12 cellular contexts compared by ENCODE assay signal in the genomic region with DNA sequence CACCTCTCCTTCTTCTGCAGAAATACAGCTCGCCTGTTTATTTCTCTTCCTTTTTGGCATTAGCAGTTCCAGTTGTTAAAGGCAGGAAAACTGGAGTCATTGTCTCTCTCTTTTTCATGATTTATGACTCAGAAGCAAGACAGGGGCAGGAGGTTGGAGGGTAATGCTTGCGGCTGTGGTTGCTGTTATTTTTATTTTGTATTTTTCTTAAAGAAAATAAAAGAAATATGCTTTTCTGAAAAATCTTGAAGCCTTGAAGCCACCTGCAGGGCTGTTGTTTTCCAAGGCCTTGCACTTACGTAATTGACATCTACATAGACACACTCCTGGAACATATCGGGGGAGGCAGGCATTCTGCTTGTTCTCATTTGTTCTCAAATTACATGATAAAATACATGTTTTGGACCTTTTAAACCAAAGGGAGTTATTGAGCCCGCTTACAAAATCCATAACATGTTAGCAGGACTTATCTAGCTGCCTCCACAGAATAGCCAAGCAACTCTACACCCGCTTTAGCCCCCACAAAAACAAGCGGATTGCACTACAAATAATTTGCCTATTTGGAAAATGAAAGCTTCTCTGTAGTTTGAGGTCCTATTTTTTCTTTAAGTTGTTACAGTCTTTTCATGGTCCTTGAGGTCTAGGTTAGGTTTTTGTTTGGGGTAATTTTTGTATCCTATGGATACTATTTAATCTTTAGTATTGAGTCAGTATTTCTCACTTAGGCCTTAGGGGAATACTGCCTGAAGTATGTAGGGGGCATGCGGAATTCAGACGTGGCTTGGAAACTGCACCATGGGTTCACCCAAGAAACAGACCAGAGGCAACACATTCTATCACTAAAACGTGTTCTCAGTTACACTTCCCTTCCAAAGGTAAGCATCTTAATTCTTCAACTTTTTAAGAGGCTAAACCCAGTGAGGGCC.
A peak's percentile ranks its signal among the peaks of the same experiment; 100 is the strongest.
DNase-seq lines count a peak whose midpoint lies in the region; ATAC-seq lines count a peak whose summit lies in the region.
"Had no signal": no experiment of that assay in that cellular context is flagged by ENCODE, and none has a peak within 500 bp of the region (broad histone marks: within the 10 kb centered on the region; RNA-seq: fewer than 3 reads in every experiment).

No MANE protein-coding gene starts in this region.

- H3K4me3 ChIP-seq in ectodermal cell (ENCODE audit: insufficient read depth, low read depth, low read length) (peak overlapping the region; percentile 41), skeletal muscle tissue (ENCODE audit: low read length in 3 of 3) (peak overlapping the region; percentile 18 to 68 (median 66)), SJCRH30 (no peak overlapping the region)

- H3K27ac ChIP-seq in ectodermal cell (ENCODE audit: insufficient read depth, low read depth, low read length, poor library complexity, severe bottlenecking), result no peak overlapping the region
- peak overlapping the region; percentile 77 for H3K27ac ChIP-seq in layer of hippocampus (ENCODE audit: low read depth, low read length)
- H3K27ac ChIP-seq in skeletal muscle tissue (ENCODE audit: low read depth, low read length), result peak overlapping the region; percentile 62
- no peak overlapping the region for H3K27ac ChIP-seq in SJCRH30

- no peaks in the 10 kb centered on the region for H3K36me3 ChIP-seq in ectodermal cell (ENCODE audit: control insufficient read depth, insufficient read depth, low read length)
- no peaks in the 10 kb centered on the region for H3K36me3 ChIP-seq in skeletal muscle tissue (ENCODE audit: control insufficient read depth in 3 of 3, insufficient read depth in 3 of 3, low read length in 3 of 3)
- no peaks in the 10 kb centered on the region for H3K36me3 ChIP-seq in SJCRH30

- H3K4me1 ChIP-seq in ectodermal cell (ENCODE audit: control insufficient read depth, insufficient read depth, low read length) (peaks cover 4% of the 10 kb centered on the region), skeletal muscle tissue (ENCODE audit: control insufficient read depth in 3 of 3, insufficient read depth in 3 of 3, low read length in 3 of 3) (peaks cover 0 to 2% (median 0%) of the 10 kb centered on the region in 3 donors), SJCRH30 (no peaks in the 10 kb centered on the region)

- ATAC-seq in GM21447 (IDR thresholded peaks at IDR 0.05; ENCODE audit: unreplicated experiment), result no peak
- ATAC-seq: activated T-cell treated with anti-CD3 and anti-CD28 coated beads, Interleukin-2, amount 50 U/mL, for 72 hours; stimulated activated naive B cell treated with anti-CD40 and anti-IgM and Interleukin-4, amounts not matched to agents 10 μg/mL and 1 μg/mL and 100 μg/mL, for 72 hours had no signal

- 70 to 78% methylated on average over 9 to 10 of the region's 10 CpGs for WGBS in ectodermal cell, 2 experiments

- peaks cover 29% of the 10 kb centered on the region for H3K27me3 ChIP-seq in ectodermal cell (ENCODE audit: control insufficient read depth, insufficient read depth, low read length, poor library complexity, severe bottlenecking)
- H3K27me3 ChIP-seq in layer of hippocampus (ENCODE audit: control insufficient read depth, insufficient read depth, low read length), result peaks cover 6% of the 10 kb centered on the region
- H3K27me3 ChIP-seq in skeletal muscle tissue (ENCODE audit: control insufficient read depth in 3 of 3, insufficient read depth in 3 of 3, low read length in 3 of 3), result peaks cover 0 to 10% (median 6%) of the 10 kb centered on the region in 3 donors
- H3K27me3 ChIP-seq in SJCRH30, result no peaks in the 10 kb centered on the region

- DNase-seq in LHCN-M2 (ENCODE audit: low read depth), result peak; percentile 52
- no peak for DNase-seq in UCSD-AML1 (lab: John Stamatoyannopoulos, UW; ENCODE audit: unreplicated experiment)
- DNase-seq in Kasumi-1 (lab: John Stamatoyannopoulos, UW), result no peak
- no peak for DNase-seq in SJCRH30
- DNase-seq: activated T-cell treated with anti-CD3 and anti-CD28 coated beads, Interleukin-2, amount 50 U/mL, for 72 hours; KBM-7; RPMI8226; stimulated activated naive B cell treated with anti-CD40 and anti-IgM and Interleukin-4, amounts not matched to agents 10 μg/mL and 1 μg/mL and 100 μg/mL, for 72 hours had no signal

- H3K9ac ChIP-seq in skeletal muscle tissue (ENCODE audit: low read depth in 1 of 3, low read length in 3 of 3), result peak overlapping the region; percentile 11 to 75 (median 68)

- H3K9me3 ChIP-seq in ectodermal cell (ENCODE audit: control insufficient read depth, low read length), result no peaks in the 10 kb centered on the region
- H3K9me3 ChIP-seq in skeletal muscle tissue (ENCODE audit: control insufficient read depth in 3 of 3, low read length in 3 of 3), result no peaks in the 10 kb centered on the region
- H3K9me3 ChIP-seq in SJCRH30 (replicated peaks), result no peaks in the 10 kb centered on the region

Comparison
In these comparisons a context has a peak if more than half of its experiments do, and no peak if none do; other contexts are left out.
1. H3K27ac ChIP-seq: peak in layer of hippocampus (single experiment) and skeletal muscle tissue (single experiment); none in ectodermal cell (single experiment) and SJCRH30 (single experiment).